In genomic region chr16:10045291-10045775, GRCh38 we compare ENCODE assay signal across 27 cellular contexts.
"Had no signal": no experiment of that assay in that cellular context is flagged by ENCODE, and none has a peak within 500 bp of the region (broad histone marks: within the 10 kb centered on the region; RNA-seq: fewer than 3 reads in every experiment).

No MANE protein-coding gene starts in this region.

- H3K4me1 ChIP-seq: left ventricle myocardium inferior, pancreas, prostate gland, testis, thyroid gland, transverse colon, upper lobe of left lung had no signal

- ATAC-seq: naive thymus-derived CD4-positive, alpha-beta T cell; natural killer cell treated with Interleukin-12 subunit alpha and Interleukin-12 subunit beta and Interleukin-15 and Interleukin-18, amount 100 ng/mL, for 72 hours; pancreas; right cardiac atrium; sciatic nerve; stimulated activated naive B cell treated with anti-CD40 and anti-IgM and Interleukin-4, amounts not matched to agents 10 μg/mL and 1 μg/mL and 100 μg/mL, for 72 hours; stimulated activated naive CD8-positive, alpha-beta T cell treated with anti-CD3 and anti-CD28 coated beads, Interleukin-15, Interleukin-2, amounts not matched to agents 100 U/mL and 50 U/mL, for 24 hours had no signal

- H3K4me3 ChIP-seq: left ventricle myocardium inferior, lung, pancreas, prostate gland, skin epidermis, stomach, testis, thyroid gland, transverse colon, upper lobe of left lung had no signal

- FAIRE-seq: islet of Langerhans, kidney, pancreas had no signal

- H3K27me3 ChIP-seq: pancreas, stomach, testis, thyroid gland, transverse colon, upper lobe of left lung had no signal

- H3K36me3 ChIP-seq: left ventricle myocardium inferior, pancreas, prostate gland, stomach, thyroid gland, transverse colon, upper lobe of left lung had no signal

- DNase-seq: hypothalamus; immature natural killer cell; kidney; left ventricle myocardium inferior; mesendoderm; naive thymus-derived CD4-positive, alpha-beta T cell; pancreas; posterior cingulate gyrus; retina; right cardiac atrium; stimulated activated CD4-positive, alpha-beta T cell treated with anti-CD3 and anti-CD28 coated beads, Interleukin-12 subunit alpha, Interleukin-12 subunit beta, amount 100 ng/mL, for 4 hours; stimulated activated CD4-positive, alpha-beta T cell treated with anti-CD3 and anti-CD28 coated beads, Interleukin-15, amount 100 ng/mL, for 24 hours; stimulated activated CD4-positive, alpha-beta T cell treated with anti-CD3 and anti-CD28 coated beads, Interleukin-2, amount 100 ng/mL, for 24 hours; stimulated activated CD4-positive, alpha-beta T cell treated with anti-CD3 and anti-CD28 coated beads, Interleukin-4, amount 100 ng/mL, for 1 hour; stimulated activated naive B cell treated with anti-CD40 and anti-IgM and Interleukin-4, amounts not matched to agents 10 μg/mL and 1 μg/mL and 100 μg/mL, for 72 hours; stimulated activated naive CD8-positive, alpha-beta T cell treated with anti-CD3 and anti-CD28 coated beads, Interleukin-15, Interleukin-2, amounts not matched to agents 100 U/mL and 50 U/mL, for 24 hours; stomach; testis; thyroid gland; transverse colon; upper lobe of left lung had no signal

- H3K27ac ChIP-seq: left ventricle myocardium inferior, pancreas, prostate gland, skin epidermis, stomach, testis, thyroid gland, transverse colon, upper lobe of left lung had no signal

- H3K9me3 ChIP-seq: pancreas, prostate gland, stomach, testis, thyroid gland, transverse colon, upper lobe of left lung had no signal
